In genomic region chr18:31250902-31251301, GRCh38 we compare ENCODE assay signal across 17 cellular contexts.
A peak's percentile ranks its signal among the peaks of the same experiment; 100 is the strongest.
DNase-seq lines count a peak whose midpoint lies in the region; TF ChIP-seq lines count a peak whose summit lies in the region.
"Had no signal": no experiment of that assay in that cellular context is flagged by ENCODE, and none has a peak within 500 bp of the region (broad histone marks: within the 10 kb centered on the region; RNA-seq: fewer than 3 reads in every experiment).

No MANE protein-coding gene starts in this region.

- DNase-seq in G401 (ENCODE audit: low spot score) (peak; percentile 9), Karpas-422 (no peak), epithelial cell of prostate (ENCODE audit: low read depth, low spot score) (no peak), NCI-H146 (lab: John Stamatoyannopoulos, UW) (no peak), NCI-H82 (lab: John Stamatoyannopoulos, UW) (no peak)
- no peak for DNase-seq in activated CD8-positive, alpha-beta memory T cell treated with anti-CD3 and anti-CD28 coated beads for 24 hours
- DNase-seq: CD8-positive, alpha-beta memory T cell; DMS 273 treated with DMSO at 0.1 percent for 48 hours; EL; NCI-H1092 treated with DMSO at 0.1 percent for 48 hours; NCI-H1694 treated with DMSO at 0.1 percent for 48 hours; NCI-H446; NCI-H774; Peyer's patch; SHP77 treated with DMSO at 0.1 percent for 48 hours had no signal

- H2AFZ ChIP-seq in Karpas-422 (ENCODE audit: low read length) (no peak overlapping the region), parathyroid adenoma (peak overlapping the region; percentile 70)

- TF ChIP-seq CTCF in parathyroid adenoma (IDR thresholded peaks at IDR 0.05) = no peak

- no peaks in the 10 kb centered on the region for H4K20me1 ChIP-seq in Karpas-422 (ENCODE audit: insufficient read depth, low read depth, low read length)
- H4K20me1 ChIP-seq: BLaER1 had no signal

- H3K4me3 ChIP-seq in Karpas-422 (ENCODE audit: low read length) = no peak overlapping the region
- H3K4me3 ChIP-seq in parathyroid adenoma (ENCODE audit: low read depth, low read length) = no peak overlapping the region
- H3K4me3 ChIP-seq: BLaER1, Peyer's patch had no signal

- H3K79me2 ChIP-seq in Karpas-422 (ENCODE audit: low read length) = peaks cover 75% of the 10 kb centered on the region
- H3K79me2 ChIP-seq in parathyroid adenoma = no peaks in the 10 kb centered on the region

- H3K27ac ChIP-seq in Karpas-422 (ENCODE audit: low read length) (peak overlapping the region; percentile 89), epithelial cell of prostate (peak overlapping the region; percentile 93), parathyroid adenoma (peak overlapping the region; percentile 51)
- H3K27ac ChIP-seq: BLaER1, Peyer's patch had no signal

- no peaks in the 10 kb centered on the region for H3K9me2 ChIP-seq in Karpas-422 (replicated peaks; ENCODE audit: insufficient read depth, low read length)

- H3K4me1 ChIP-seq in Karpas-422 (ENCODE audit: low read length) (peaks cover 99% of the 10 kb centered on the region), parathyroid adenoma (peaks cover 23% of the 10 kb centered on the region)
- H3K4me1 ChIP-seq: BLaER1, Peyer's patch had no signal

- H3K4me2 ChIP-seq in Karpas-422 (ENCODE audit: low read depth, low read length, poor library complexity, severe bottlenecking) = peak overlapping the region; percentile 72
- H3K4me2 ChIP-seq in parathyroid adenoma (ENCODE audit: low read length) = peak overlapping the region; percentile 14
- H3K4me2 ChIP-seq: BLaER1 had no signal

- in situ Hi-C loops in G401 (cut with HindIII; ENCODE audit: low sequenced_read_pairs) = no loop called here

- peaks cover 51% of the 10 kb centered on the region for H3K36me3 ChIP-seq in Karpas-422 (ENCODE audit: insufficient read depth, low read length)
- no peaks in the 10 kb centered on the region for H3K36me3 ChIP-seq in parathyroid adenoma (ENCODE audit: control insufficient read depth, insufficient read depth, low read length)
- H3K36me3 ChIP-seq: BLaER1, Peyer's patch had no signal

- H3K27me3 ChIP-seq in Karpas-422 (ENCODE audit: low read length) (no peaks in the 10 kb centered on the region), parathyroid adenoma (ENCODE audit: control insufficient read depth, insufficient read depth, low read length) (no peaks in the 10 kb centered on the region)
- H3K27me3 ChIP-seq: BLaER1, Peyer's patch had no signal

- peak overlapping the region; percentile 1; the same call in 1 of the 2 replicates for H3K9ac ChIP-seq in Karpas-422 (ENCODE audit: low read length)
- no peak overlapping the region for H3K9ac ChIP-seq in parathyroid adenoma
- H3K9ac ChIP-seq: BLaER1 had no signal

- H3K9me3 ChIP-seq in Karpas-422 (ENCODE audit: low read length) = no peaks in the 10 kb centered on the region
- no peaks in the 10 kb centered on the region for H3K9me3 ChIP-seq in parathyroid adenoma (ENCODE audit: control insufficient read depth, low read length)
- H3K9me3 ChIP-seq: BLaER1, Peyer's patch had no signal
